Comparison of ENCODE assay signal across 18 cellular contexts in the genomic region with DNA sequence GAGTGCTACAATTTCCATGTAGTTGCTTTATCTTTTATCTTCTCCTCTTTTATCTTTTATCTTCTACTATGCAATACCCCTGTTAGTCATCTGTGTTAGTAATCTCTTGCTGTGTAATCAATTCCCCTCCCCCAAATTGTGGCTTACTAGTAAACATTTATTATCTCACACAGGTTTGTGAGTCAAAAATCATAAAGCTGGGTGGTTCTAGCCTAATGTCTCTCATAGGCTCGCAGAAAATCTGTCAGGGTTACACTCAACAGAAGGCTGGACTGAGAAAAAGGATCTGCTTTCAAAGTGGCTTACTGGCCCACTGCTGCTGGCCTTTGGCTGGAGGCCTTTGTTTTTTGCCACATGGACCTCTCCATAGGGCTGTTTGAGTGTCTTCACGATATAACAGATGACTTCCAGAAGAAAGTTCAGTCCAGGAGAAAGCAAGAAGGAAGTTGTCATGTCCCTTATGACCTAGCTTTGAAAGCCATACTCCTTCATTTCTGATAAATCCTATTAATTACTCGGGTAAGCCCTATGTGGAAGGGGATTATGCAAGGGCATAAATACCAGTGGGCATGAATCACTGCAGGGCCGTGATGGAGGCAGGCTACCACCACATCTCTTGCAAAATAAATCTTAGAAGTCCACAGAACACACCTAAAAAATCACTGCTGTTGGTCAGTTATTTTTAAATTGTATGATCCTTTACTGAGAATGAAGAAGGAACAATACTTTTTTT. TPM values are rescaled to one million over a fixed set of nuclear protein-coding genes. Genes with fewer than 3 reads are reported as not detected.
DNase-seq lines count a peak whose midpoint lies in the region; ATAC-seq and TF ChIP-seq lines count a peak whose summit lies in the region.
"Had no signal": no experiment of that assay in that cellular context is flagged by ENCODE, and none has a peak within 500 bp of the region (broad histone marks: within the 10 kb centered on the region; RNA-seq: fewer than 3 reads in every experiment).

No MANE protein-coding gene starts in this region.

- BruUV-seq in Caco-2 (replicated peaks; lab: Mats Ljungman, UMichigan): no TSS peak

- H3K9me3 Mint-ChIP-seq in Caco-2 (ENCODE audit: unreplicated experiment) (no peaks in the 10 kb centered on the region), glutamatergic neuron (ENCODE audit: unreplicated experiment) (no peaks in the 10 kb centered on the region)
- no peaks in the 10 kb centered on the region for H3K9me3 Mint-ChIP-seq in activated CD4-positive, alpha-beta memory T cell treated with anti-CD3 and anti-CD28 coated beads for 36 hours
- H3K9me3 Mint-ChIP-seq: activated CD4-positive, alpha-beta T cell treated with anti-CD3 and anti-CD28 coated beads, Interleukin-2, amount 10 ng/mL, durations not matched to agents 24 days and 14 days; nephron progenitor cell had no signal

- POLR2A ChIA-PET in Caco-2 (lab: Charles Lee): no interaction called here
- POLR2A ChIA-PET in activated CD4-positive, alpha-beta memory T cell treated with anti-CD3 and anti-CD28 coated beads for 36 hours (lab: Charles Lee): no interaction called here

- DNase-seq in right cardiac atrium (no peak), cardiac septum (ENCODE audit: low spot score) (no peak), amniotic epithelial cell (ENCODE audit: low read depth) (peak; percentile 96), glomerular visceral epithelial cell (ENCODE audit: extremely low spot score) (peak; percentile 59), midbrain (lab: John Stamatoyannopoulos, UW) (no peak), Caco-2 (no peak), glutamatergic neuron (no peak)
- DNase-seq in activated CD4-positive, alpha-beta memory T cell treated with anti-CD3 and anti-CD28 coated beads for 36 hours: no peak
- DNase-seq: 8988T; activated CD4-positive, alpha-beta T cell treated with anti-CD3 and anti-CD28 coated beads, Interleukin-2, amount 10 ng/mL, durations not matched to agents 24 days and 14 days; central memory CD4-positive, alpha-beta T cell; GOT3; NCI-H146; nephron progenitor cell; T-helper 1 cell; tibial artery had no signal

- TF ChIP-seq CTCF in Caco-2 (IDR thresholded peaks at IDR 0.05; ENCODE audit: insufficient read depth in 1 of 2, low read depth in 1 of 2, low read length in 1 of 2, severe bottlenecking in 1 of 2, unreplicated experiment in 1 of 2) (no peak), glutamatergic neuron (IDR thresholded peaks at IDR 0.05; ENCODE audit: partially characterized antibody, unreplicated experiment) (no peak)

- intact Hi-C loops in right cardiac atrium (cut with DNase I): no loop called here
- intact Hi-C loops in cardiac septum (cut with DNase I): no loop called here
- intact Hi-C loops in Caco-2 (cut with micrococcal nuclease; ENCODE audit: unreplicated experiment): no loop called here
- intact Hi-C loops in activated CD4-positive, alpha-beta memory T cell treated with anti-CD3 and anti-CD28 coated beads for 36 hours (cut with micrococcal nuclease): no loop called here

- WGBS in right cardiac atrium: 63% methylated on average over 4 of the region's 4 CpGs

- H3K4me3 Mint-ChIP-seq in Caco-2 (ENCODE audit: unreplicated experiment): no peak overlapping the region
- H3K4me3 Mint-ChIP-seq in activated CD4-positive, alpha-beta memory T cell treated with anti-CD3 and anti-CD28 coated beads for 36 hours: no peak overlapping the region
- no peak overlapping the region for H3K4me3 Mint-ChIP-seq in glutamatergic neuron (ENCODE audit: unreplicated experiment)
- H3K4me3 Mint-ChIP-seq: activated CD4-positive, alpha-beta T cell treated with anti-CD3 and anti-CD28 coated beads, Interleukin-2, amount 10 ng/mL, durations not matched to agents 24 days and 14 days; IgD-negative memory B cell; nephron progenitor cell had no signal

- H3K9me3 ChIP-seq in right cardiac atrium (ENCODE audit: control insufficient read depth, low read length) (no peaks in the 10 kb centered on the region), Caco-2 (no peaks in the 10 kb centered on the region)
- H3K9me3 ChIP-seq: esophagus muscularis mucosa, tibial artery had no signal

- H3K4me1 Mint-ChIP-seq in Caco-2 (ENCODE audit: low read depth, unreplicated experiment) (peaks cover 7% of the 10 kb centered on the region), glutamatergic neuron (ENCODE audit: low read depth, unreplicated experiment) (no peaks in the 10 kb centered on the region)
- no peaks in the 10 kb centered on the region for H3K4me1 Mint-ChIP-seq in activated CD4-positive, alpha-beta memory T cell treated with anti-CD3 and anti-CD28 coated beads for 36 hours (ENCODE audit: low read depth)
- H3K4me1 Mint-ChIP-seq: activated CD4-positive, alpha-beta T cell treated with anti-CD3 and anti-CD28 coated beads, Interleukin-2, amount 10 ng/mL, durations not matched to agents 24 days and 14 days; IgD-negative memory B cell; nephron progenitor cell had no signal

- CTCF ChIA-PET in Caco-2 (lab: Charles Lee): no interaction called here
- CTCF ChIA-PET in activated CD4-positive, alpha-beta memory T cell treated with anti-CD3 and anti-CD28 coated beads for 36 hours (lab: Charles Lee): no interaction called here

- H3K27ac ChIP-seq in right cardiac atrium (ENCODE audit: low read length): no peak overlapping the region
- H3K27ac ChIP-seq: esophagus muscularis mucosa, tibial artery had no signal

- H3K4me3 ChIP-seq in right cardiac atrium (ENCODE audit: low read length): no peak overlapping the region
- no peak overlapping the region for H3K4me3 ChIP-seq in Caco-2 (ENCODE audit: low read depth, low read length)
- H3K4me3 ChIP-seq: esophagus muscularis mucosa, tibial artery had no signal

- no peaks in the 10 kb centered on the region for H3K36me3 Mint-ChIP-seq in Caco-2 (ENCODE audit: insufficient read depth, unreplicated experiment)
- no peaks in the 10 kb centered on the region for H3K36me3 Mint-ChIP-seq in activated CD4-positive, alpha-beta memory T cell treated with anti-CD3 and anti-CD28 coated beads for 36 hours
- no peaks in the 10 kb centered on the region for H3K36me3 Mint-ChIP-seq in glutamatergic neuron (ENCODE audit: unreplicated experiment)

- peak; percentile 33 to 63 for ATAC-seq in right cardiac atrium

- H3K27me3 Mint-ChIP-seq in Caco-2 (ENCODE audit: insufficient read depth, unreplicated experiment): peaks cover 4% of the 10 kb centered on the region
- H3K27me3 Mint-ChIP-seq in activated CD4-positive, alpha-beta memory T cell treated with anti-CD3 and anti-CD28 coated beads for 36 hours: no peaks in the 10 kb centered on the region
- H3K27me3 Mint-ChIP-seq in glutamatergic neuron (ENCODE audit: unreplicated experiment): no peaks in the 10 kb centered on the region
- H3K27me3 Mint-ChIP-seq: activated CD4-positive, alpha-beta T cell treated with anti-CD3 and anti-CD28 coated beads, Interleukin-2, amount 10 ng/mL, durations not matched to agents 24 days and 14 days; IgD-negative memory B cell had no signal

- no peaks in the 10 kb centered on the region for H3K27me3 ChIP-seq in right cardiac atrium (ENCODE audit: control insufficient read depth, insufficient read depth)
- H3K27me3 ChIP-seq in Caco-2 (replicated peaks; ENCODE audit: control insufficient read depth, insufficient read depth, low read length): no peaks in the 10 kb centered on the region
- H3K27me3 ChIP-seq: esophagus muscularis mucosa, tibial artery had no signal

- H3K27ac Mint-ChIP-seq in Caco-2 (ENCODE audit: unreplicated experiment) (no peak overlapping the region), glutamatergic neuron (ENCODE audit: unreplicated experiment) (no peak overlapping the region)
- no peak overlapping the region for H3K27ac Mint-ChIP-seq in activated CD4-positive, alpha-beta memory T cell treated with anti-CD3 and anti-CD28 coated beads for 36 hours
- H3K27ac Mint-ChIP-seq: activated CD4-positive, alpha-beta T cell treated with anti-CD3 and anti-CD28 coated beads, Interleukin-2, amount 10 ng/mL, durations not matched to agents 24 days and 14 days; IgD-negative memory B cell; nephron progenitor cell had no signal

- H3K36me3 ChIP-seq in Caco-2 (ENCODE audit: control insufficient read depth, insufficient read depth, low read length): no peaks in the 10 kb centered on the region
- H3K36me3 ChIP-seq: esophagus muscularis mucosa, tibial artery had no signal

- H3K4me1 ChIP-seq in right cardiac atrium (ENCODE audit: control insufficient read depth, insufficient read depth, low read length): no peaks in the 10 kb centered on the region
- no peaks in the 10 kb centered on the region for H3K4me1 ChIP-seq in Caco-2
- H3K4me1 ChIP-seq: esophagus muscularis mucosa, tibial artery had no signal

RNA-seq across cellular contexts. Expression of a gene that starts 24.5 kb away (rescaled TPM):
- total RNA-seq in right cardiac atrium (under 1 TPM; 0.49 to 0.91 (median 0.56) TPM), cardiac septum (1.1 TPM), Caco-2 (2022) (not detected in 2 replicates), glutamatergic neuron (ENCODE audit: unreplicated experiment) (3.6 TPM)
- 0.09 TPM for polyA plus RNA-seq in right cardiac atrium
- not detected for total RNA-seq in activated CD4-positive, alpha-beta memory T cell treated with anti-CD3 and anti-CD28 coated beads for 36 hours
- total RNA-seq: activated CD4-positive, alpha-beta T cell treated with anti-CD3 and anti-CD28 coated beads, Interleukin-2, amount 10 ng/mL, durations not matched to agents 24 days and 14 days had no signal
- polyA plus RNA-seq: IgD-negative memory B cell had no signal

Comparison
In these comparisons a context has a peak if more than half of its experiments do, and no peak if none do; other contexts are left out.
1. DNase-seq: peak in amniotic epithelial cell (single experiment) and glomerular visceral epithelial cell (single experiment); none in right cardiac atrium (0 of 3), cardiac septum (single experiment), midbrain (single experiment), Caco-2 (0 of 2), activated CD4-positive, alpha-beta memory T cell treated with anti-CD3 and anti-CD28 coated beads for 36 hours (single experiment) and glutamatergic neuron (single experiment).